ENCODE assay signal across 29 cellular contexts in genomic region chr2:129765326-129766158, GRCh38.
DNase-seq lines count a peak whose midpoint lies in the region; ATAC-seq and TF ChIP-seq lines count a peak whose summit lies in the region.
"Had no signal": no experiment of that assay in that cellular context is flagged by ENCODE, and none has a peak within 500 bp of the region (broad histone marks: within the 10 kb centered on the region; RNA-seq: fewer than 3 reads in every experiment).

No MANE protein-coding gene starts in this region.

- WGBS in right cardiac atrium = 54% methylated on average over 18 of the region's 18 CpGs

- no peaks in the 10 kb centered on the region for H3K27me3 ChIP-seq in right cardiac atrium (ENCODE audit: control insufficient read depth, insufficient read depth)
- no peaks in the 10 kb centered on the region for H3K27me3 ChIP-seq in ascending aorta
- H3K27me3 ChIP-seq: pancreas had no signal

- DNase-seq in cardiac septum (ENCODE audit: low spot score) = peak; percentile 69
- no peak for DNase-seq in right cardiac atrium
- peak; percentile 57 for DNase-seq in coronary artery (ENCODE audit: low spot score)
- DNase-seq in mesenteric fat pad (ENCODE audit: low spot score) = peak; percentile 76
- no peak for DNase-seq in ascending aorta (ENCODE audit: low spot score in 2 of 2)
- DNase-seq in foreskin melanocyte = no peak
- DNase-seq: activated CD4-positive, alpha-beta T cell treated with anti-CD3 and anti-CD28 coated beads for 36 hours; AML-193; effector CD8-positive, alpha-beta T cell; erythroblast; heart left ventricle; Karpas-422; mucosa of descending colon; NCI-H1417; NCI-H2029 treated with DMSO at 0.1 percent for 48 hours; NCI-H2227 treated with DMSO at 0.1 percent for 48 hours; NCI-H69; pancreas; spleen; stimulated activated CD4-positive, alpha-beta T cell treated with anti-CD3 and anti-CD28 coated beads, Interleukin-2, amount 100 ng/mL, for 24 hours; stimulated activated naive CD8-positive, alpha-beta T cell treated with anti-CD3 and anti-CD28 coated beads, Interleukin-15, amount 100 ng/mL, for 72 hours had no signal

- TF ChIP-seq CTCF in coronary artery (IDR thresholded peaks at IDR 0.05) = no peak
- no peak for TF ChIP-seq CTCF in ascending aorta (IDR thresholded peaks at IDR 0.05)

- intact Hi-C loops in cardiac septum (cut with DNase I) = no loop called here
- intact Hi-C loops in right cardiac atrium (cut with DNase I) = no loop called here
- intact Hi-C loops in ascending aorta (cut with DNase I) = no loop called here

- ATAC-seq in right cardiac atrium (no peak), GM21360 (IDR thresholded peaks at IDR 0.05; ENCODE audit: unreplicated experiment) (no peak), HG03045 (IDR thresholded peaks at IDR 0.05; ENCODE audit: unreplicated experiment) (no peak)
- ATAC-seq: activated CD4-positive, alpha-beta T cell treated with anti-CD3 and anti-CD28 coated beads for 36 hours; CD8-positive, alpha-beta T cell; heart left ventricle; mucosa of descending colon; natural killer cell treated with Interleukin-12 subunit alpha and Interleukin-12 subunit beta and Interleukin-15 and Interleukin-18, amount 100 ng/mL, for 72 hours; pancreas; Right ventricle myocardium inferior had no signal

- H3K27ac ChIP-seq in right cardiac atrium (ENCODE audit: low read length) (no peak overlapping the region), coronary artery (no peak overlapping the region), ascending aorta (no peak overlapping the region)
- H3K27ac ChIP-seq: A549, heart left ventricle, pancreas, spleen, thoracic aorta had no signal

- H3K4me1 ChIP-seq in right cardiac atrium (ENCODE audit: control insufficient read depth, insufficient read depth, low read length) (no peaks in the 10 kb centered on the region), ascending aorta (no peaks in the 10 kb centered on the region)
- H3K4me1 ChIP-seq: A549, heart left ventricle, pancreas, spleen had no signal

- no peaks in the 10 kb centered on the region for H3K36me3 ChIP-seq in ascending aorta
- H3K36me3 ChIP-seq: heart left ventricle, pancreas, spleen, thoracic aorta had no signal

- no peaks in the 10 kb centered on the region for H3K9me3 ChIP-seq in right cardiac atrium (ENCODE audit: control insufficient read depth, low read length)
- H3K9me3 ChIP-seq in ascending aorta = no peaks in the 10 kb centered on the region
- H3K9me3 ChIP-seq: A549, heart left ventricle, mucosa of descending colon, pancreas, spleen, thoracic aorta had no signal

- H3K4me3 ChIP-seq in right cardiac atrium (ENCODE audit: low read length) (no peak overlapping the region), coronary artery (no peak overlapping the region), ascending aorta (no peak overlapping the region)
- H3K4me3 ChIP-seq: A549, heart left ventricle, lung, mucosa of descending colon, pancreas, spleen, thoracic aorta had no signal

Comparison
In these comparisons a context has a peak if more than half of its experiments do, and no peak if none do; other contexts are left out.
1. DNase-seq: peak in cardiac septum (single experiment), coronary artery (single experiment) and mesenteric fat pad (single experiment); none in right cardiac atrium (0 of 3), ascending aorta (0 of 2) and foreskin melanocyte (single experiment).